Comparison of ENCODE assay signal across 23 cellular contexts in the genomic region with DNA sequence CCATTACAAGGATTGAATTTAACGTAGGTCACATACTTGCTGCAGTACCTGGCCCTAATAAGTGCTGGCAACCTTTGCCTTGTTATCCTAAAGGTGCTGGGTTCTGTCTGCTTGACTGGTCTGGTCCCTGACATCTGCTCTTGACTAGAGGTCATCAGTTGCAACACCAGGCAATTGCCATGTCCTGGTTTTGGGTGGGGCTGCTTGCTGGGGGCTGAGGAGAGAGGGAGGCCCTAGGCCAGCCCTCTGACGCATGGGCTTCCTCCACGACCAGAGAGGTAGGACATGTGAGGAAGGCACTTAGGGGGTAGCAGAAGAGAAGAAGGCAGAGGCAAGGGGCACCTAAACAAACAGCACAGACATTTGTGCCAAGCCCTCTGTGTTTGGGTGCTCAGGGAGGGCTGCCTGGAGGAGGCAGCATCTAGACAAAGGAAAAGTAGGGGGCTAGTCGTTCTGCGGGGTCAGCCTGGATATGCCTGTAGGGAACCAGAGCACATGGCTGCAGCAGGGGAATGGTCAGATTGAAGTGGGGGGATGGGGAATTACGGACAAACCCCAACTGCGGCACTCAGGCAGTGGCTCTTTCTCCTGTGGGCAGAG. TPM values are rescaled to one million over a fixed set of nuclear protein-coding genes. Genes with fewer than 3 reads are reported as not detected.
"Had no signal": no experiment of that assay in that cellular context is flagged by ENCODE, and none has a peak within 500 bp of the region (broad histone marks: within the 10 kb centered on the region; RNA-seq: fewer than 3 reads in every experiment).

No MANE protein-coding gene starts in this region.

- H3K36me3 Mint-ChIP-seq: activated naive CD8-positive, alpha-beta T cell treated with anti-CD3 and anti-CD28 coated beads for 36 hours had no signal

- H3K4me1 Mint-ChIP-seq: activated CD4-positive, alpha-beta T cell treated with anti-CD3 and anti-CD28 coated beads, Interleukin-2, amount 10 ng/mL, durations not matched to agents 24 days and 14 days; activated naive CD8-positive, alpha-beta T cell treated with anti-CD3 and anti-CD28 coated beads for 36 hours had no signal

- DNase-seq: activated CD4-positive, alpha-beta T cell treated with anti-CD3 and anti-CD28 coated beads, Interleukin-2, amount 10 ng/mL, durations not matched to agents 24 days and 14 days; activated CD8-positive, alpha-beta T cell treated with anti-CD3 and anti-CD28 coated beads for 36 hours; activated naive CD4-positive, alpha-beta T cell; activated naive CD8-positive, alpha-beta T cell treated with anti-CD3 and anti-CD28 coated beads for 36 hours; amniotic stem cell; endodermal cell; foreskin keratinocyte; midbrain; stimulated activated CD4-positive, alpha-beta T cell treated with anti-CD3 and anti-CD28 coated beads, Interleukin-2, amount 100 ng/mL, for 24 hours; stimulated activated naive CD4-positive, alpha-beta T cell treated with Interleukin-2 at 50 U/mL for 16 hours; T1000 had no signal

- H3K27me3 ChIP-seq: cardiac muscle cell, foreskin keratinocyte, tibial nerve had no signal

- H3K4me3 ChIP-seq: cardiac muscle cell, left lung, tibial nerve had no signal

- H3K4me3 Mint-ChIP-seq: activated CD4-positive, alpha-beta T cell treated with anti-CD3 and anti-CD28 coated beads, Interleukin-2, amount 10 ng/mL, durations not matched to agents 24 days and 14 days; activated CD8-positive, alpha-beta T cell treated with anti-CD3 and anti-CD28 coated beads for 36 hours; activated naive CD8-positive, alpha-beta T cell treated with anti-CD3 and anti-CD28 coated beads for 36 hours; activated T-helper 1 cell treated with anti-CD3 and anti-CD28 coated beads, Interleukin-12 subunit alpha, Interleukin-12 subunit beta, Interleukin-2, Interleukin-4 antibody, amounts not matched to agents 30 ng/mL and 10 ng/mL and 1 ng/mL, durations not matched to agents 14 hours and 24 hours and 36 hours; endodermal cell had no signal

- H3K36me3 ChIP-seq: cardiac muscle cell, left lung, tibial nerve had no signal

- H3K27ac Mint-ChIP-seq: activated CD4-positive, alpha-beta T cell treated with anti-CD3 and anti-CD28 coated beads, Interleukin-2, amount 10 ng/mL, durations not matched to agents 24 days and 14 days; activated CD8-positive, alpha-beta T cell treated with anti-CD3 and anti-CD28 coated beads for 36 hours; activated naive CD8-positive, alpha-beta T cell treated with anti-CD3 and anti-CD28 coated beads for 36 hours; activated T-helper 1 cell treated with anti-CD3 and anti-CD28 coated beads, Interleukin-12 subunit alpha, Interleukin-12 subunit beta, Interleukin-2, Interleukin-4 antibody, amounts not matched to agents 30 ng/mL and 10 ng/mL and 1 ng/mL, durations not matched to agents 14 hours and 24 hours and 36 hours; endodermal cell; progenitor cell of endocrine pancreas had no signal

- H3K27ac ChIP-seq: cardiac muscle cell, foreskin keratinocyte, left lung, tibial nerve had no signal

- H3K9me3 ChIP-seq: left lung had no signal

- H3K4me1 ChIP-seq: foreskin keratinocyte, left lung, tibial nerve had no signal

- ATAC-seq: foreskin keratinocyte, left lung had no signal

- H3K9me3 Mint-ChIP-seq: activated CD4-positive, alpha-beta T cell treated with anti-CD3 and anti-CD28 coated beads, Interleukin-2, amount 10 ng/mL, durations not matched to agents 24 days and 14 days; activated CD8-positive, alpha-beta T cell treated with anti-CD3 and anti-CD28 coated beads for 36 hours; activated T-helper 1 cell treated with anti-CD3 and anti-CD28 coated beads, Interleukin-12 subunit alpha, Interleukin-12 subunit beta, Interleukin-2, Interleukin-4 antibody, amounts not matched to agents 30 ng/mL and 10 ng/mL and 1 ng/mL, durations not matched to agents 14 hours and 24 hours and 36 hours had no signal

RNA-seq across cellular contexts. Expression of a gene that starts 21.7 kb away (rescaled TPM):
- total RNA-seq: activated CD4-positive, alpha-beta T cell treated with anti-CD3 and anti-CD28 coated beads, Interleukin-2, amount 10 ng/mL, durations not matched to agents 24 days and 14 days; activated CD8-positive, alpha-beta T cell treated with anti-CD3 and anti-CD28 coated beads for 36 hours; activated naive CD8-positive, alpha-beta T cell treated with anti-CD3 and anti-CD28 coated beads for 36 hours; activated T-helper 1 cell treated with anti-CD3 and anti-CD28 coated beads, Interleukin-12 subunit alpha, Interleukin-12 subunit beta, Interleukin-2, Interleukin-4 antibody, amounts not matched to agents 30 ng/mL and 10 ng/mL and 1 ng/mL, durations not matched to agents 14 hours and 24 hours and 36 hours; epithelial cell of proximal tubule; fibroblast of lung; foreskin keratinocyte; kidney epithelial cell; left lung; lung microvascular endothelial cell; myocyte; omental fat pad; progenitor cell of endocrine pancreas; T-helper 1 cell treated with Interleukin-12 subunit alpha and Interleukin-12 subunit beta and Interleukin-4 antibody, amounts not matched to agents 30 ng/mL and 1 ng/mL, for 36 hours; tibial nerve had no signal
